In the genomic region with DNA sequence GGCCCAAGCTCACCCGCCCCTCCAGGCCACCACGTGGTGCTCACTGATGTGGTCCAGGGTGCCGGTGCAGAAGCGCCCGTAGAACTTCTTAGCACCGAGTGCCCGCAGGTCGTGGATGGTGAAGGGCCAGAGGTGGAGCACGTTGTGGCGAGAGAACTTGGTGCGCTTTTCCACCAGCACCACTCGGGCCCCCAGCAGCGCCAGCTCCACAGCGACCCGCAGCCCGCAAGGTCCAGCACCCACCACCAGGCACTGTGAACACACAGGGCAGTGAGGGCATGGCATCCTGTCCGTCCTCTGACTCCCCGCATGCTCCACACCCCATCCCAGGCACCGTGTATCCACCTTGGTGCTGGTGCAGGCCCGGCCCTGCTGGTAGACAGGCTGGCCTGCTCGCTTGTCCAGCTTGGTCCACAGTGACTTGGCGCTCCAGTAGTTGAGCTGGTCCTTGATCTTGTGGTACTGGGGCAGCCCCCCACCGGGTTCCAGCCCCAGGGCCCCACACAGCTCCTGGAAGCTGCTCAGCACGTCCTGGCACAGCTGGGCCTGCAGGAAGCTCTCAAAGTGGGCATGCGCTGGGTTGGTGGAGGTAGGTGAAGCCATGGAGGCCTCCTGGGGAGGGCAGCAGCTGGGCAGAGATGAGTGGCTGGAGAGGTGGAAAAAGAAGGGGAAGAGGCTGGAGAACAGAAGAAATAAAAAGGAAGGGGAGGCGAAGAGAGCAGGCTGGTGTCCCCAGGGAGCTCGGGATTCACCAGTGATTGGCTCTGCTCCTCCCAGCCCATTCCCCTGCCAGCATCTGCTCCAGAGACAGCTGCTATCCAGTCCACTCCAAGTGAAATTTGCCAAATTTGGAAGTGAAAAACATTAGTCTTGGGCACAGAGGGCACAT, we compare ENCODE assay signal across 9 cellular contexts. TPM values are rescaled to one million over a fixed set of nuclear protein-coding genes. Genes with fewer than 3 reads are reported as not detected.
DNase-seq lines count a peak whose midpoint lies in the region; ATAC-seq and TF ChIP-seq lines count a peak whose summit lies in the region.
"Had no signal": no experiment of that assay in that cellular context is flagged by ENCODE, and none has a peak within 500 bp of the region (broad histone marks: within the 10 kb centered on the region; RNA-seq: fewer than 3 reads in every experiment).

No MANE protein-coding gene starts in this region.

- intact Hi-C loops in Calu3 (cut with micrococcal nuclease; ENCODE audit: unreplicated experiment) = no loop called here
- intact Hi-C loops in MCF 10A (cut with micrococcal nuclease) = no loop called here
- intact Hi-C loops in naive thymus-derived CD4-positive, alpha-beta T cell (cut with micrococcal nuclease) = loop anchor here (1.0 to 10.0 kb wide), 6 partner anchors 13 to 1629 kb away; a partner anchor contains a TSS

- no TSS peak for BruUV-seq in Calu3 (replicated peaks; lab: Mats Ljungman, UMichigan)
- BruUV-seq in MCF 10A (replicated peaks; lab: Mats Ljungman, UMichigan) = no TSS peak

- H3K36me3 Mint-ChIP-seq in Calu3 (ENCODE audit: insufficient read depth, unreplicated experiment) (peaks cover 42% of the 10 kb centered on the region), MCF 10A (ENCODE audit: insufficient read depth, unreplicated experiment) (peaks cover 7% of the 10 kb centered on the region)
- peaks cover 0 to 24% (median 0%) of the 10 kb centered on the region in 5 donors for H3K36me3 Mint-ChIP-seq in naive thymus-derived CD4-positive, alpha-beta T cell

- CTCF ChIA-PET in Calu3 (lab: Charles Lee) = no interaction called here
- CTCF ChIA-PET in MCF 10A (lab: Yijun Ruan, JAX) = interaction anchor here (1.5 kb wide), 1 partner anchor 12 kb away, joined by 5 read pairs; no protein-coding TSS in a partner anchor
- CTCF ChIA-PET in naive thymus-derived CD4-positive, alpha-beta T cell (lab: Charles Lee) = interaction anchor here (0.7 to 1.5 kb wide), 4 partner anchors 10 to 285 kb away, joined by 3 to 4 read pairs (median 4); a partner anchor contains a TSS

- POLR2A ChIA-PET in MCF 10A (lab: Yijun Ruan, JAX) = interaction anchor here (4.8 kb wide), 1 partner anchor 12 kb away, joined by 20 read pairs; a partner anchor contains a TSS
- POLR2A ChIA-PET in naive thymus-derived CD4-positive, alpha-beta T cell (lab: Charles Lee) = interaction anchor here (0.6 to 7.1 kb wide), 7 partner anchors 9 to 71 kb away, joined by 3 to 58 read pairs (median 4); a partner anchor contains a TSS

- DNase-seq in Calu3 = no peak
- peak; percentile 65 for DNase-seq in NCI-H1092 (lab: John Stamatoyannopoulos, UW)
- DNase-seq in MCF 10A (ENCODE audit: unreplicated experiment) = no peak
- DNase-seq in naive thymus-derived CD4-positive, alpha-beta T cell = no peak
- no peak for DNase-seq in stimulated activated CD4-positive, alpha-beta T cell treated with anti-CD3 and anti-CD28 coated beads, Interleukin-12 subunit alpha, Interleukin-12 subunit beta, amount 100 ng/mL, for 4 hours
- no peak for DNase-seq in GM20000 (ENCODE audit: low spot score)
- no peak for DNase-seq in G401 (ENCODE audit: low spot score)

- no peaks in the 10 kb centered on the region for H3K9me3 Mint-ChIP-seq in Calu3 (ENCODE audit: low read depth, unreplicated experiment)
- H3K9me3 Mint-ChIP-seq in MCF 10A (ENCODE audit: unreplicated experiment) = no peaks in the 10 kb centered on the region
- no peaks in the 10 kb centered on the region for H3K9me3 Mint-ChIP-seq in naive thymus-derived CD4-positive, alpha-beta T cell

- H3K4me3 ChIP-seq in naive thymus-derived CD4-positive, alpha-beta T cell (ENCODE audit: low read length) = peak overlapping the region; percentile 81

- TF ChIP-seq CTCF in Calu3 (IDR thresholded peaks at IDR 0.05; ENCODE audit: unreplicated experiment) (no peak), MCF 10A (IDR thresholded peaks at IDR 0.05; ENCODE audit: unreplicated experiment) (no peak), GM20000 (IDR thresholded peaks at IDR 0.05; ENCODE audit: extremely low read depth, missing control alignments) (no peak)

- H3K9me3 ChIP-seq in naive thymus-derived CD4-positive, alpha-beta T cell (ENCODE audit: control insufficient read depth in 2 of 3, low read length in 3 of 3) = no peaks in the 10 kb centered on the region
- H3K9me3 ChIP-seq: pancreas had no signal

- H3K4me3 Mint-ChIP-seq in Calu3 (ENCODE audit: low read depth, unreplicated experiment) (peak overlapping the region; percentile 95), MCF 10A (ENCODE audit: unreplicated experiment) (peak overlapping the region; percentile 93)
- H3K4me3 Mint-ChIP-seq in naive thymus-derived CD4-positive, alpha-beta T cell = peak overlapping the region; percentile 85 to 99 (median 97)

- H3K36me3 ChIP-seq in naive thymus-derived CD4-positive, alpha-beta T cell (ENCODE audit: control insufficient read depth in 2 of 3, insufficient read depth in 3 of 3, low read length in 3 of 3) = peaks cover 0 to 22% (median 10%) of the 10 kb centered on the region in 3 experiments
- H3K36me3 ChIP-seq: pancreas had no signal

- peak overlapping the region; percentile 94 for H3K27ac ChIP-seq in naive thymus-derived CD4-positive, alpha-beta T cell (ENCODE audit: low read depth, low read length)

- H3K27me3 ChIP-seq in naive thymus-derived CD4-positive, alpha-beta T cell (ENCODE audit: control insufficient read depth in 2 of 2, insufficient read depth in 2 of 2, low read length in 2 of 2) = no peaks in the 10 kb centered on the region
- H3K27me3 ChIP-seq: pancreas had no signal

- no peak for ATAC-seq in naive thymus-derived CD4-positive, alpha-beta T cell
- no peak for ATAC-seq in GM18498 (IDR thresholded peaks at IDR 0.05; ENCODE audit: unreplicated experiment)

- in situ Hi-C loops in G401 (cut with HindIII; ENCODE audit: low sequenced_read_pairs) = no loop called here

- H3K27ac Mint-ChIP-seq in Calu3 (ENCODE audit: unreplicated experiment) = no peak overlapping the region
- no peak overlapping the region for H3K27ac Mint-ChIP-seq in MCF 10A (ENCODE audit: low read depth, unreplicated experiment)
- peak overlapping the region; percentile 83 to 99 (median 96) for H3K27ac Mint-ChIP-seq in naive thymus-derived CD4-positive, alpha-beta T cell

- H3K4me1 Mint-ChIP-seq in Calu3 (ENCODE audit: low read depth, unreplicated experiment) (peaks cover 15% of the 10 kb centered on the region), MCF 10A (ENCODE audit: insufficient read depth, unreplicated experiment) (peaks cover 12% of the 10 kb centered on the region)
- peaks cover 36 to 77% (median 65%) of the 10 kb centered on the region in 7 donors for H3K4me1 Mint-ChIP-seq in naive thymus-derived CD4-positive, alpha-beta T cell

- H3K27me3 Mint-ChIP-seq in Calu3 (ENCODE audit: unreplicated experiment) (no peaks in the 10 kb centered on the region), MCF 10A (ENCODE audit: insufficient read depth, unreplicated experiment) (no peaks in the 10 kb centered on the region)
- no peaks in the 10 kb centered on the region for H3K27me3 Mint-ChIP-seq in naive thymus-derived CD4-positive, alpha-beta T cell

- peaks cover 55% of the 10 kb centered on the region in 2 donors for H3K4me1 ChIP-seq in naive thymus-derived CD4-positive, alpha-beta T cell (ENCODE audit: control insufficient read depth in 2 of 2, insufficient read depth in 2 of 2, low read length in 2 of 2)

RNA-seq across cellular contexts. Expression of a gene that starts 1.7 kb away (rescaled TPM):
- total RNA-seq in Calu3 (2022) = 22.5 and 25.4 TPM in 2 replicates
- total RNA-seq in MCF 10A (2022) = 23.2 and 35.3 TPM in 2 replicates
- 100 to 1,000 TPM in 2 of 5 experiments, 10 to 100 TPM in 3; 61.4 to 125 (median 78.7) TPM for total RNA-seq in naive thymus-derived CD4-positive, alpha-beta T cell
- polyA plus RNA-seq in naive thymus-derived CD4-positive, alpha-beta T cell = 10 to 100 TPM; 18.3 to 22.6 TPM
- 20.4 and 21.3 TPM in 2 replicates for total RNA-seq in G401 (2014; rRNA removed; shearing (Covaris generic))

RNA-seq across cellular contexts. Expression of a gene that starts 13.3 kb away (rescaled TPM):
- total RNA-seq in Calu3 (2022) = 15.9 and 17.3 TPM in 2 replicates
- 17.7 and 19.9 TPM in 2 replicates for total RNA-seq in MCF 10A (2022)
- total RNA-seq in naive thymus-derived CD4-positive, alpha-beta T cell = 10 to 100 TPM; 16.9 to 33.7 (median 19.6) TPM
- 1 to 10 TPM; 5.7 to 9.5 TPM for polyA plus RNA-seq in naive thymus-derived CD4-positive, alpha-beta T cell
- total RNA-seq in G401 (2014; rRNA removed; shearing (Covaris generic)) = 16.1 and 21.8 TPM in 2 replicates

RNA-seq across cellular contexts. Expression of a gene that starts 13.4 kb away (rescaled TPM):
- total RNA-seq in Calu3 (2022) = 2.5 and 2.6 TPM in 2 replicates
- total RNA-seq in MCF 10A (2022) = 3.9 and 6.5 TPM in 2 replicates
- 1 to 10 TPM in 1 of 5 experiments, under 1 TPM in 3, not detected in 1; 0.13 to 1.9 (median 0.40) TPM for total RNA-seq in naive thymus-derived CD4-positive, alpha-beta T cell
- under 1 TPM; 0.44 to 0.71 TPM for polyA plus RNA-seq in naive thymus-derived CD4-positive, alpha-beta T cell
- total RNA-seq in G401 (2014; rRNA removed; shearing (Covaris generic)) = 2.8 and 4.2 TPM in 2 replicates

RNA-seq across cellular contexts. Expression of a gene that starts 29.2 kb away (rescaled TPM):
- total RNA-seq in Calu3 (2022) (11.2 and 11.5 TPM in 2 replicates), MCF 10A (2022) (9.6 and 10.4 TPM in 2 replicates)
- 10 to 100 TPM; 10.2 to 26.6 (median 23.4) TPM for total RNA-seq in naive thymus-derived CD4-positive, alpha-beta T cell
- polyA plus RNA-seq in naive thymus-derived CD4-positive, alpha-beta T cell = 1 to 10 TPM; 6.9 to 9.0 TPM
- 6.6 and 12.7 TPM in 2 replicates for total RNA-seq in G401 (2014; rRNA removed; shearing (Covaris generic))

Comparison
In these comparisons a context has a peak if more than half of its experiments do, and no peak if none do; other contexts are left out.
1. H3K27ac Mint-ChIP-seq: peak in naive thymus-derived CD4-positive, alpha-beta T cell (9 of 9); none in Calu3 (single experiment) and MCF 10A (single experiment).
2. intact Hi-C loops: an anchor here in naive thymus-derived CD4-positive, alpha-beta T cell (1.0 to 10.0 kb wide); none called in Calu3 and MCF 10A.
3. Peak in every context shown above with its lines, with median percentiles within 50 percentile points of each other: H3K4me3 Mint-ChIP-seq.